Comparison of ENCODE assay signal across 8 cellular contexts in genomic region chr1:159867322-159868064, GRCh38. TPM values are rescaled to one million over a fixed set of nuclear protein-coding genes. Genes with fewer than 3 reads are reported as not detected.
DNase-seq lines count a peak whose midpoint lies in the region; ATAC-seq, FAIRE-seq and TF ChIP-seq lines count a peak whose summit lies in the region.

No MANE protein-coding gene starts in this region.

- no peak for ATAC-seq in HG03432 (IDR thresholded peaks at IDR 0.05; ENCODE audit: unreplicated experiment)

- intact Hi-C loops in A673 (cut with micrococcal nuclease; ENCODE audit: unreplicated experiment) = no loop called here

- H3K4me3 ChIP-seq in duodenal mucosa (ENCODE audit: low read depth in 1 of 2, low read length in 2 of 2) (no peak overlapping the region), muscle layer of colon (ENCODE audit: low read depth in 1 of 2, low read length in 2 of 2) (no peak overlapping the region), A673 (ENCODE audit: low read depth, low read length, poor library complexity, severe bottlenecking) (no peak overlapping the region)

- H3K27me3 ChIP-seq in duodenal mucosa (ENCODE audit: control insufficient read depth in 1 of 2, insufficient read depth in 2 of 2, low read length in 2 of 2) (no peaks in the 10 kb centered on the region), muscle layer of colon (ENCODE audit: control insufficient read depth in 1 of 2, insufficient read depth in 2 of 2, low read length in 2 of 2) (peaks cover 0 to 23% of the 10 kb centered on the region in 2 donors), A673 (replicated peaks; ENCODE audit: insufficient read depth, low read depth, low read length, poor library complexity) (no peaks in the 10 kb centered on the region)

- CTCF ChIA-PET in A673 (lab: Charles Lee) = no interaction called here

- H3K9me3 ChIP-seq in duodenal mucosa (ENCODE audit: control insufficient read depth in 1 of 2, low read length in 2 of 2) (no peaks in the 10 kb centered on the region), muscle layer of colon (ENCODE audit: low read length) (no peaks in the 10 kb centered on the region), A673 (ENCODE audit: low read depth, low read length, poor library complexity, severe bottlenecking) (no peaks in the 10 kb centered on the region)

- no peak for FAIRE-seq in urothelium cell line (lab: Jason Lieb, UNC)

- peak overlapping the region in 1 of 2 donors; percentile 32 for H3K9ac ChIP-seq in duodenal mucosa (ENCODE audit: low read depth in 1 of 2, low read length in 2 of 2)
- no peak overlapping the region for H3K9ac ChIP-seq in muscle layer of colon (ENCODE audit: low read length)

- TF ChIP-seq CTCF in A673 (conservative IDR thresholded peaks at IDR 0.05; ENCODE audit: low read depth, low read length) = no peak

- peak overlapping the region; percentile 22 for H3K27ac ChIP-seq in duodenal mucosa (ENCODE audit: low read depth, low read length)
- H3K27ac ChIP-seq in muscle layer of colon (ENCODE audit: low read depth, low read length) = peak overlapping the region; percentile 37
- no peak overlapping the region for H3K27ac ChIP-seq in A673 (ENCODE audit: low read depth, low read length, poor library complexity, severe bottlenecking)

- DNase-seq in DMS79 treated with DMSO at 0.1 percent for 48 hours (lab: John Stamatoyannopoulos, UW) (peak; percentile 96), NCI-H2196 (lab: John Stamatoyannopoulos, UW; ENCODE audit: unreplicated experiment) (peak; percentile 93), A673 (ENCODE audit: low spot score) (no peak), urothelium cell line (ENCODE audit: low spot score) (no peak)
- DNase-seq in activated CD4-positive, alpha-beta T cell treated with anti-CD3 and anti-CD28 coated beads, Interleukin-2, amount 50 U/mL, for 1 hour = no peak

- POLR2A ChIA-PET in A673 (lab: Charles Lee; ENCODE audit: low non-redundant PET) = no interaction called here

- peaks cover 24 to 35% of the 10 kb centered on the region in 2 donors for H3K4me1 ChIP-seq in duodenal mucosa (ENCODE audit: control insufficient read depth in 1 of 2, insufficient read depth in 2 of 2, low read length in 2 of 2)
- peaks cover 12% of the 10 kb centered on the region for H3K4me1 ChIP-seq in muscle layer of colon (ENCODE audit: insufficient read depth, low read length)
- peaks cover 5% of the 10 kb centered on the region for H3K4me1 ChIP-seq in A673 (ENCODE audit: insufficient read depth, low read length, poor library complexity, severe bottlenecking)

- BruUV-seq in A673 (replicated peaks; lab: Mats Ljungman, UMichigan) = no TSS peak

- no peaks in the 10 kb centered on the region for H3K36me3 ChIP-seq in duodenal mucosa (ENCODE audit: control insufficient read depth in 1 of 2, insufficient read depth in 2 of 2, low read length in 2 of 2)
- H3K36me3 ChIP-seq in muscle layer of colon (ENCODE audit: insufficient read depth, low read length) = no peaks in the 10 kb centered on the region
- H3K36me3 ChIP-seq in A673 (ENCODE audit: insufficient read depth, low read length, poor library complexity, severe bottlenecking) = no peaks in the 10 kb centered on the region

RNA-seq across cellular contexts. Expression of gene VSIG8, which starts 5.0 kb away (rescaled TPM):
- total RNA-seq in A673 (2021) = not detected in 2 replicates

RNA-seq across cellular contexts. Expression of gene CFAP45, which starts 32.5 kb away (rescaled TPM):
- 1.5 and 3.6 TPM in 2 replicates for total RNA-seq in A673 (2021)

RNA-seq across cellular contexts. Expression of gene SLAMF8, which starts 40.8 kb away (rescaled TPM):
- not detected in 2 replicates for total RNA-seq in A673 (2021)

RNA-seq across cellular contexts. Expression of gene TAGLN2, which starts 57.8 kb away (rescaled TPM):
- 155 and 198 TPM in 2 replicates for total RNA-seq in A673 (2021)

Comparison
In these comparisons a context has a peak if more than half of its experiments do, and no peak if none do; other contexts are left out.
1. DNase-seq: peak in DMS79 treated with DMSO at 0.1 percent for 48 hours (single experiment) and NCI-H2196 (single experiment); none in A673 (single experiment), activated CD4-positive, alpha-beta T cell treated with anti-CD3 and anti-CD28 coated beads, Interleukin-2, amount 50 U/mL, for 1 hour (single experiment) and urothelium cell line (single experiment).